ENCODE assay signal across 25 cellular contexts in the genomic region with DNA sequence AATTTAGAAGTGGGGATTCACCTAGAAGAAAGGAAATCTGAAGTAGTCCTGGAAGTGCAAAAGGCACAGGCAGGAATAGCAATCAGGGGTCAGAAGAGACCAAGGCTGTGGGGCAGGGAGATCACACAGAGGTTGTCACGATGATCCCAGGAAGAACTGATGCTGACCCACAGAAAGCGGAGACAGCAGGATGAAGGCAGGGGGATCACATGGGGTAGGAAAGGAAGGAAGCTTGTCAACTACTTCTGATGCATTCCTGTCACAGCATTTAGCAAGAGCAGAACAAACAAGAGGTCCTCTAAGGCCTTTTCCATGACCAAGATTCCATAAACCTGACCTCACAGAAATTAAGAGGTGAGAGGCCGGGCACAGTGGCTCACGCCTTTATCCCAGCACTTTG.
"Had no signal": no experiment of that assay in that cellular context is flagged by ENCODE, and none has a peak within 500 bp of the region (broad histone marks: within the 10 kb centered on the region; RNA-seq: fewer than 3 reads in every experiment).

No MANE protein-coding gene starts in this region.

- H3K36me3 ChIP-seq: ascending aorta, brain microvascular endothelial cell, left lung, SJSA1, tibial nerve, uterus had no signal

- H3K27ac ChIP-seq: ascending aorta, brain microvascular endothelial cell, coronary artery, left lung, SJSA1, tibial nerve, uterus had no signal

- H3K27me3 Mint-ChIP-seq: activated naive CD4-positive, alpha-beta T cell treated with anti-CD3 and anti-CD28 coated beads, Interleukin-2, amount 10 ng/mL, durations not matched to agents 7 days and 5 days; stimulated activated naive CD8-positive, alpha-beta T cell treated with anti-CD3 and anti-CD28 coated beads, Interleukin-15, amount 100 ng/mL, for 72 hours had no signal

- H3K4me3 Mint-ChIP-seq: activated naive CD4-positive, alpha-beta T cell treated with anti-CD3 and anti-CD28 coated beads, Interleukin-2, amount 10 ng/mL, durations not matched to agents 7 days and 5 days; activated T-cell treated with anti-CD3 and anti-CD28 coated beads, Interleukin-2, amount 50 U/mL, for 4 hours; nephron progenitor cell; stimulated activated naive CD8-positive, alpha-beta T cell treated with anti-CD3 and anti-CD28 coated beads, Interleukin-15, amount 100 ng/mL, for 72 hours had no signal

- FAIRE-seq: frontal cortex, TTC549 had no signal

- H3K4me3 ChIP-seq: ascending aorta, coronary artery, left lung, SJSA1, tibial nerve, uterus had no signal

- H3K9me3 ChIP-seq: ascending aorta, left lung, SJSA1, tibial nerve, uterus had no signal

- H3K4me1 ChIP-seq: uterus had no signal

- H3K9me3 Mint-ChIP-seq: activated naive CD4-positive, alpha-beta T cell treated with anti-CD3 and anti-CD28 coated beads, Interleukin-2, amount 10 ng/mL, durations not matched to agents 7 days and 5 days; activated T-cell treated with anti-CD3 and anti-CD28 coated beads, Interleukin-2, amount 50 U/mL, for 4 hours; nephron progenitor cell; stimulated activated naive CD8-positive, alpha-beta T cell treated with anti-CD3 and anti-CD28 coated beads, Interleukin-15, amount 100 ng/mL, for 72 hours had no signal

- ATAC-seq: activated T-cell treated with anti-CD3 and anti-CD28 coated beads, Interleukin-2, amount 50 U/mL, for 4 hours; left lung; sciatic nerve; stimulated activated naive CD8-positive, alpha-beta T cell treated with anti-CD3 and anti-CD28 coated beads, Interleukin-15, amount 100 ng/mL, for 72 hours had no signal

- H3K27me3 ChIP-seq: ascending aorta, brain microvascular endothelial cell, left lung, SJSA1, tibial nerve, uterus had no signal

- DNase-seq: activated CD4-positive, alpha-beta T cell treated with anti-CD3 and anti-CD28 coated beads, Interleukin-2, amount 50 U/mL, for 4 hours; activated CD8-positive, alpha-beta memory T cell treated with anti-CD3 and anti-CD28 coated beads for 24 hours; activated CD8-positive, alpha-beta memory T cell treated with anti-CD3 and anti-CD28 coated beads, Interleukin-2, amount 50 U/mL, for 48 hours; activated effector memory CD4-positive, alpha-beta T cell treated with Interleukin-2 at 50 U/mL for 16 hours; activated naive CD4-positive, alpha-beta T cell treated with anti-CD3 and anti-CD28 coated beads, Interleukin-2, amount 10 ng/mL, durations not matched to agents 7 days and 5 days; activated T-cell treated with anti-CD3 and anti-CD28 coated beads, Interleukin-2, amount 50 U/mL, for 4 hours; brain microvascular endothelial cell; cerebellar nuclear complex; effector CD8-positive, alpha-beta T cell; hippocampal formation; kidney glomerular epithelial cell; left lung; nephron progenitor cell; posterior cingulate gyrus; stimulated activated CD4-positive, alpha-beta T cell treated with anti-CD3 and anti-CD28 coated beads, Interleukin-4, amount 100 ng/mL, for 1 hour; stimulated activated naive CD8-positive, alpha-beta T cell treated with anti-CD3 and anti-CD28 coated beads, Interleukin-15, amount 100 ng/mL, for 72 hours; T-helper 1 cell; uterus had no signal

- H3K27ac Mint-ChIP-seq: activated naive CD4-positive, alpha-beta T cell treated with anti-CD3 and anti-CD28 coated beads, Interleukin-2, amount 10 ng/mL, durations not matched to agents 7 days and 5 days; nephron progenitor cell; stimulated activated naive CD8-positive, alpha-beta T cell treated with anti-CD3 and anti-CD28 coated beads, Interleukin-15, amount 100 ng/mL, for 72 hours had no signal
